20 cellular contexts compared by ENCODE assay signal in the genomic region with DNA sequence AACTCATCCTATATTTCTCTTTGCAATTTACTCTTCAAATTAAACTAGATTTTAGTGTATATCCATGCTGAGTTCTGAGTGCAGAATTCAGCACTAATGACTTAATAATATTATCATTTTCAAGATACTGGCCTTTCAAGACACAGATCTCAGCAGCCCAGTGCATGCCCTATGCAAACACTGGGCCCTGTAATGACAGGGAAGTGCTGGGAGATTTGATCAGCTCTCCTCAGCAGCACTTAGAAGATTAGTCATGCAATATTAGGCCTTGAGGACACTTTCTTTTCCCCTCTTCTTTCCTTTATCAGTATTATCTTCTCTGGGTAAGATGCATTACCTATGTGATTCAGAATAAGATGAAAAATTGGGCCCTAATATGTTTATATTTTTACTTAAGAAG.
DNase-seq lines count a peak whose midpoint lies in the region; FAIRE-seq and TF ChIP-seq lines count a peak whose summit lies in the region.
"Had no signal": no experiment of that assay in that cellular context is flagged by ENCODE, and none has a peak within 500 bp of the region (broad histone marks: within the 10 kb centered on the region; RNA-seq: fewer than 3 reads in every experiment).

No MANE protein-coding gene starts in this region.

- peak overlapping the region; percentile 61 for H3K27ac ChIP-seq in 22Rv1
- peak overlapping the region; percentile 37 for H3K27ac ChIP-seq in ectodermal cell (ENCODE audit: insufficient read depth, low read depth, low read length, poor library complexity, severe bottlenecking)
- H3K27ac ChIP-seq: adrenal gland, breast epithelium, colonic mucosa, thoracic aorta had no signal

- H3K27me3 ChIP-seq in ectodermal cell (ENCODE audit: control insufficient read depth, insufficient read depth, low read length, poor library complexity, severe bottlenecking): no peaks in the 10 kb centered on the region
- H3K27me3 ChIP-seq in HAP-1 (ENCODE audit: low read depth): no peaks in the 10 kb centered on the region
- H3K27me3 ChIP-seq: adrenal gland, breast epithelium, colonic mucosa had no signal

- H3K9me3 ChIP-seq in ectodermal cell (ENCODE audit: control insufficient read depth, low read length): no peaks in the 10 kb centered on the region
- H3K9me3 ChIP-seq in HAP-1: no peaks in the 10 kb centered on the region
- H3K9me3 ChIP-seq: adrenal gland, breast epithelium, colonic mucosa, thoracic aorta had no signal

- H3K4me3 ChIP-seq in ectodermal cell (ENCODE audit: insufficient read depth, low read depth, low read length) (no peak overlapping the region), HAP-1 (no peak overlapping the region)
- H3K4me3 ChIP-seq: adrenal gland, breast epithelium, colonic mucosa, thoracic aorta had no signal

- H3K4me1 ChIP-seq in ectodermal cell (ENCODE audit: control insufficient read depth, insufficient read depth, low read length) (no peaks in the 10 kb centered on the region), HAP-1 (peaks cover 28% of the 10 kb centered on the region)
- H3K4me1 ChIP-seq: breast epithelium, colonic mucosa had no signal

- TF ChIP-seq POLR2A in GM12892 (IDR thresholded peaks at IDR 0.05; ENCODE audit: low read depth, low read length): no peak

- FAIRE-seq in GM12892 (lab: Jason Lieb, UNC): peak; percentile 67

- DNase-seq in GM12892 (ENCODE audit: insufficient read length) (no peak), MV-4-11 (lab: John Stamatoyannopoulos, UW) (peak; percentile 16), mucosa of gallbladder (ENCODE audit: low spot score) (no peak), NCI-H2227 (lab: John Stamatoyannopoulos, UW; ENCODE audit: unreplicated experiment) (no peak), HAP-1 (ENCODE audit: low spot score in 2 of 2) (no peak)
- DNase-seq in activated naive CD4-positive, alpha-beta T cell (lab: John Stamatoyannopoulos, UW): no peak
- DNase-seq: activated CD4-positive, alpha-beta T cell treated with anti-CD3 and anti-CD28 coated beads, Interleukin-2, amount 50 U/mL, for 48 hours; activated gamma-delta T cell treated with Interleukin-2 at 50 U/mL for 16 hours; adrenal gland; CD8-positive, alpha-beta T cell; colonic mucosa; endodermal cell; NCI-H2107; NCI-H526; SHP77; stimulated activated naive B cell treated with anti-CD40 and anti-IgM and Interleukin-4, amounts not matched to agents 10 μg/mL and 1 μg/mL and 100 μg/mL, for 72 hours had no signal

- no peaks in the 10 kb centered on the region for H3K36me3 ChIP-seq in ectodermal cell (ENCODE audit: control insufficient read depth, insufficient read depth, low read length)
- no peaks in the 10 kb centered on the region for H3K36me3 ChIP-seq in HAP-1 (replicated peaks)
- H3K36me3 ChIP-seq: adrenal gland, breast epithelium, colonic mucosa, thoracic aorta had no signal

- TF ChIP-seq CTCF in 22Rv1 (IDR thresholded peaks at IDR 0.05): no peak

- in situ Hi-C loops in HAP-1 (cut with MboI; ENCODE audit: low sequenced_read_pairs): no loop called here
